Comparison of ENCODE assay signal across 9 cellular contexts in the genomic region with DNA sequence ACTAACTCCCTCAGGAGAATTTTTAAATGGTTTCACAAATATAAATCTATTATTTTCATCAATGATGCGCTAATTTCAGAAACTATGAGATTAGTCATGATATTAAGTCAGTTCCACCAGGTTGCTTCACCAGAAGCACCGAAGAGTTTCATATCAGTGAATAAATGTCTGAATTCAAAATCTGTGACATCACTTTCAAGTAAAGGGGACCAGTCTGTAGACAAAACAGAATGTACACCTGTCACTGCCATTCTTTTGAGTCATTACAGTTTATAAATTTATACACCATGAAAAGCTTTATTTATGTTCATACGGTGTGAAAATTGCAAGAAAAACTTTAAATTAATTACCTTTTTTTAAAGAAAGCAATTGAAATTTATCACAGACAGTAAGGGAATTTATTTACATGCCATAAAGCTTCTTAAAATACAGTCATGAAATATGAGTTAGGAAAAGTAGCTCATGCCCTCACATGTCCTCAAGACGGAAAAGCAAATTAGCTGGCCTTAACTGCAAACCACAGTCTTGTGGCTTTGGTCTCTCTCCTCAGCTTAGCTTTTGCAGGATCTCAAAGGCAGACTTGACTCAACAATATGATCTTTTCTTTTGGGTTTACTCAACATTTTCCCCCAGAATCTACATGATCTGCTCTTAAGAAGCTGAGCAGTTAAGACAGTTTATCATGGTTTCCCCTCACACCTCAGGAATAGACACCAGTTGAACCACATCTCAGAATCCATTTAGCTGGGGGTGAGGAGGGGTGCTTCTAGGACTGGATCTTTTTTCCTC.
DNase-seq lines count a peak whose midpoint lies in the region; ATAC-seq lines count a peak whose summit lies in the region.
"Had no signal": no experiment of that assay in that cellular context is flagged by ENCODE, and none has a peak within 500 bp of the region (broad histone marks: within the 10 kb centered on the region; RNA-seq: fewer than 3 reads in every experiment).

No MANE protein-coding gene starts in this region.

- no peak for DNase-seq in activated naive CD8-positive, alpha-beta T cell treated with anti-CD3 and anti-CD28 coated beads, Interleukin-2, amount 50 U/mL, for 24 hours
- DNase-seq in activated naive CD8-positive, alpha-beta T cell treated with anti-CD3 and anti-CD28 coated beads for 36 hours = no peak
- DNase-seq in NOMO-1 (lab: John Stamatoyannopoulos, UW; ENCODE audit: unreplicated experiment in 2 of 2) = peak; percentile 52 to 82
- no peak for DNase-seq in stimulated activated effector memory CD8-positive, alpha-beta T cell treated with anti-CD3 and anti-CD28 coated beads, Interleukin-12 subunit alpha, Interleukin-12 subunit beta, amount 100 ng/mL, for 72 hours (ENCODE audit: low spot score in 2 of 2)
- no peak for DNase-seq in inferior parietal cortex (ENCODE audit: extremely low spot score)
- DNase-seq in DMS 273 (lab: John Stamatoyannopoulos, UW; ENCODE audit: unreplicated experiment) = no peak
- DNase-seq in stimulated activated CD4-positive, alpha-beta T cell treated with anti-CD3 and anti-CD28 coated beads, Interleukin-2, amount 100 ng/mL, for 24 hours = no peak
- DNase-seq: stimulated activated CD4-positive, alpha-beta T cell treated with anti-CD3 and anti-CD28 coated beads, Interleukin-1b, Interleukin-23, amount 100 ng/mL, for 48 hours had no signal

- peaks cover 2% of the 10 kb centered on the region for H3K27me3 Mint-ChIP-seq in activated naive CD8-positive, alpha-beta T cell treated with anti-CD3 and anti-CD28 coated beads, Interleukin-2, amount 50 U/mL, for 24 hours
- no peaks in the 10 kb centered on the region for H3K27me3 Mint-ChIP-seq in activated naive CD8-positive, alpha-beta T cell treated with anti-CD3 and anti-CD28 coated beads for 36 hours

- H3K27ac Mint-ChIP-seq in activated naive CD8-positive, alpha-beta T cell treated with anti-CD3 and anti-CD28 coated beads, Interleukin-2, amount 50 U/mL, for 24 hours = no peak overlapping the region
- H3K27ac Mint-ChIP-seq in activated naive CD8-positive, alpha-beta T cell treated with anti-CD3 and anti-CD28 coated beads for 36 hours = no peak overlapping the region
- H3K27ac Mint-ChIP-seq in stimulated activated effector memory CD8-positive, alpha-beta T cell treated with anti-CD3 and anti-CD28 coated beads, Interleukin-12 subunit alpha, Interleukin-12 subunit beta, amount 100 ng/mL, for 72 hours = no peak overlapping the region

- H3K4me1 Mint-ChIP-seq in activated naive CD8-positive, alpha-beta T cell treated with anti-CD3 and anti-CD28 coated beads, Interleukin-2, amount 50 U/mL, for 24 hours = no peaks in the 10 kb centered on the region
- no peaks in the 10 kb centered on the region for H3K4me1 Mint-ChIP-seq in activated naive CD8-positive, alpha-beta T cell treated with anti-CD3 and anti-CD28 coated beads for 36 hours
- H3K4me1 Mint-ChIP-seq in stimulated activated effector memory CD8-positive, alpha-beta T cell treated with anti-CD3 and anti-CD28 coated beads, Interleukin-12 subunit alpha, Interleukin-12 subunit beta, amount 100 ng/mL, for 72 hours = no peaks in the 10 kb centered on the region

- H3K9me3 Mint-ChIP-seq in activated naive CD8-positive, alpha-beta T cell treated with anti-CD3 and anti-CD28 coated beads, Interleukin-2, amount 50 U/mL, for 24 hours = no peaks in the 10 kb centered on the region
- no peaks in the 10 kb centered on the region for H3K9me3 Mint-ChIP-seq in activated naive CD8-positive, alpha-beta T cell treated with anti-CD3 and anti-CD28 coated beads for 36 hours
- H3K9me3 Mint-ChIP-seq in stimulated activated effector memory CD8-positive, alpha-beta T cell treated with anti-CD3 and anti-CD28 coated beads, Interleukin-12 subunit alpha, Interleukin-12 subunit beta, amount 100 ng/mL, for 72 hours = no peaks in the 10 kb centered on the region

- ATAC-seq in activated naive CD8-positive, alpha-beta T cell treated with anti-CD3 and anti-CD28 coated beads, Interleukin-2, amount 50 U/mL, for 24 hours = peak; percentile 58
- peak; percentile 68 for ATAC-seq in HG02938 (IDR thresholded peaks at IDR 0.05; ENCODE audit: unreplicated experiment)
- ATAC-seq in stimulated activated effector memory CD8-positive, alpha-beta T cell treated with anti-CD3 and anti-CD28 coated beads, Interleukin-12 subunit alpha, Interleukin-12 subunit beta, amount 100 ng/mL, for 72 hours = peak; percentile 85

- no peaks in the 10 kb centered on the region for H3K36me3 Mint-ChIP-seq in activated naive CD8-positive, alpha-beta T cell treated with anti-CD3 and anti-CD28 coated beads, Interleukin-2, amount 50 U/mL, for 24 hours (ENCODE audit: low read depth)
- H3K36me3 Mint-ChIP-seq in activated naive CD8-positive, alpha-beta T cell treated with anti-CD3 and anti-CD28 coated beads for 36 hours = no peaks in the 10 kb centered on the region
- no peaks in the 10 kb centered on the region for H3K36me3 Mint-ChIP-seq in stimulated activated effector memory CD8-positive, alpha-beta T cell treated with anti-CD3 and anti-CD28 coated beads, Interleukin-12 subunit alpha, Interleukin-12 subunit beta, amount 100 ng/mL, for 72 hours

- no peak overlapping the region for H3K4me3 Mint-ChIP-seq in activated naive CD8-positive, alpha-beta T cell treated with anti-CD3 and anti-CD28 coated beads, Interleukin-2, amount 50 U/mL, for 24 hours
- no peak overlapping the region for H3K4me3 Mint-ChIP-seq in activated naive CD8-positive, alpha-beta T cell treated with anti-CD3 and anti-CD28 coated beads for 36 hours
- no peak overlapping the region for H3K4me3 Mint-ChIP-seq in stimulated activated effector memory CD8-positive, alpha-beta T cell treated with anti-CD3 and anti-CD28 coated beads, Interleukin-12 subunit alpha, Interleukin-12 subunit beta, amount 100 ng/mL, for 72 hours

Comparison
In these comparisons a context has a peak if more than half of its experiments do, and no peak if none do; other contexts are left out.
1. DNase-seq: peak in NOMO-1 (2 of 2); none in activated naive CD8-positive, alpha-beta T cell treated with anti-CD3 and anti-CD28 coated beads, Interleukin-2, amount 50 U/mL, for 24 hours (single experiment), activated naive CD8-positive, alpha-beta T cell treated with anti-CD3 and anti-CD28 coated beads for 36 hours (single experiment), stimulated activated effector memory CD8-positive, alpha-beta T cell treated with anti-CD3 and anti-CD28 coated beads, Interleukin-12 subunit alpha, Interleukin-12 subunit beta, amount 100 ng/mL, for 72 hours (0 of 2), inferior parietal cortex (single experiment), DMS 273 (single experiment) and stimulated activated CD4-positive, alpha-beta T cell treated with anti-CD3 and anti-CD28 coated beads, Interleukin-2, amount 100 ng/mL, for 24 hours (0 of 2).
2. Peak in every context shown above with its lines, with median percentiles within 50 percentile points of each other: ATAC-seq.